In genomic region chr12:63084501-63084900, GRCh38 we compare ENCODE assay signal across 11 cellular contexts.
"Had no signal": no experiment of that assay in that cellular context is flagged by ENCODE, and none has a peak within 500 bp of the region (broad histone marks: within the 10 kb centered on the region; RNA-seq: fewer than 3 reads in every experiment).

No MANE protein-coding gene starts in this region.

- H2AFZ ChIP-seq: GM23248 had no signal

- H3K9me3 Mint-ChIP-seq: H9, HFFc6 had no signal

- H3K27ac Mint-ChIP-seq: HFFc6 had no signal

- H3K27ac ChIP-seq: GM23248, HL-60 had no signal

- FAIRE-seq: H54, HTR-8/SVneo, K562 had no signal

- H3K9ac ChIP-seq: GM23248 had no signal

- H3K4me3 ChIP-seq: GM23248, K562 had no signal

- DNase-seq: GM23248, GOT3, H9, HCEC 1CT, HFFc6, IMR-90, KG1 had no signal
